28 cellular contexts compared by ENCODE assay signal in genomic region chr11:120878781-120879180, GRCh38.
"Had no signal": no experiment of that assay in that cellular context is flagged by ENCODE, and none has a peak within 500 bp of the region (broad histone marks: within the 10 kb centered on the region; RNA-seq: fewer than 3 reads in every experiment).

No MANE protein-coding gene starts in this region.

- H3K4me3 Mint-ChIP-seq: stimulated activated effector memory CD8-positive, alpha-beta T cell treated with anti-CD3 and anti-CD28 coated beads, Interleukin-12 subunit alpha, Interleukin-12 subunit beta, amount 100 ng/mL, for 72 hours; stimulated activated memory B cell treated with anti-CD40 and anti-IgM and Interleukin-4, amounts not matched to agents 10 μg/mL and 1 μg/mL and 100 μg/mL, for 72 hours; stimulated activated naive B cell treated with anti-CD40 and anti-IgM and Interleukin-4, amounts not matched to agents 10 μg/mL and 1 μg/mL and 100 μg/mL, for 72 hours; stimulated activated naive CD8-positive, alpha-beta T cell treated with anti-CD3 and anti-CD28 coated beads, Interleukin-15, amount 100 ng/mL, for 72 hours; stimulated activated naive CD8-positive, alpha-beta T cell treated with anti-CD3 and anti-CD28 coated beads, Interleukin-15, Interleukin-2, amounts not matched to agents 100 ng/mL and 50 ng/mL, for 24 hours; type B pancreatic cell had no signal

- H3K4me1 Mint-ChIP-seq: stimulated activated effector memory CD8-positive, alpha-beta T cell treated with anti-CD3 and anti-CD28 coated beads, Interleukin-12 subunit alpha, Interleukin-12 subunit beta, amount 100 ng/mL, for 72 hours; stimulated activated memory B cell treated with anti-CD40 and anti-IgM and Interleukin-4, amounts not matched to agents 10 μg/mL and 1 μg/mL and 100 μg/mL, for 72 hours; stimulated activated naive B cell treated with anti-CD40 and anti-IgM and Interleukin-4, amounts not matched to agents 10 μg/mL and 1 μg/mL and 100 μg/mL, for 72 hours; stimulated activated naive CD8-positive, alpha-beta T cell treated with anti-CD3 and anti-CD28 coated beads, Interleukin-15, amount 100 ng/mL, for 72 hours had no signal

- H3K27me3 ChIP-seq: testis, thyroid gland, tibial artery, upper lobe of left lung, uterus, vagina had no signal

- H3K4me1 ChIP-seq: stomach, transverse colon, upper lobe of left lung, upper lobe of right lung, uterus had no signal

- FAIRE-seq: urothelium cell line had no signal

- H3K9me3 ChIP-seq: stomach, suprapubic skin, testis, thoracic aorta, thyroid gland, tibial artery, tibial nerve, transverse colon, upper lobe of left lung, upper lobe of right lung, uterus, vagina had no signal

- H3K4me3 ChIP-seq: stomach, suprapubic skin, testis, thoracic aorta, thyroid gland, tibial artery, tibial nerve, transverse colon, upper lobe of left lung, upper lobe of right lung, uterus, vagina had no signal

- H3K27ac Mint-ChIP-seq: stimulated activated effector memory CD8-positive, alpha-beta T cell treated with anti-CD3 and anti-CD28 coated beads, Interleukin-12 subunit alpha, Interleukin-12 subunit beta, amount 100 ng/mL, for 72 hours; stimulated activated memory B cell treated with anti-CD40 and anti-IgM and Interleukin-4, amounts not matched to agents 10 μg/mL and 1 μg/mL and 100 μg/mL, for 72 hours; stimulated activated naive B cell treated with anti-CD40 and anti-IgM and Interleukin-4, amounts not matched to agents 10 μg/mL and 1 μg/mL and 100 μg/mL, for 72 hours; stimulated activated naive CD8-positive, alpha-beta T cell treated with anti-CD3 and anti-CD28 coated beads, Interleukin-15, amount 100 ng/mL, for 72 hours; stimulated activated naive CD8-positive, alpha-beta T cell treated with anti-CD3 and anti-CD28 coated beads, Interleukin-15, Interleukin-2, amounts not matched to agents 100 ng/mL and 50 ng/mL, for 24 hours; type B pancreatic cell had no signal

- DNase-seq: stimulated activated CD4-positive, alpha-beta T cell treated with anti-CD3 and anti-CD28 coated beads, Interleukin-2, amount 100 ng/mL, for 48 hours; stimulated activated CD4-positive, alpha-beta T cell treated with anti-CD3 and anti-CD28 coated beads, Interleukin-4, amount 100 ng/mL, for 1 hour; stimulated activated CD4-positive, alpha-beta T cell treated with anti-CD3 and anti-CD28 coated beads, Interleukin-4, amount 100 ng/mL, for 24 hours; stimulated activated CD4-positive, alpha-beta T cell treated with anti-CD3 and anti-CD28 coated beads, Interleukin-4, amount 100 ng/mL, for 4 hours; stimulated activated CD8-positive, alpha-beta memory T cell treated with anti-CD3 and anti-CD28 coated beads, Interleukin-4, amount 100 ng/mL, for 48 hours; stimulated activated naive B cell treated with anti-CD40 and anti-IgM and Interleukin-4, amounts not matched to agents 10 μg/mL and 1 μg/mL and 100 μg/mL, for 72 hours; stimulated activated naive CD4-positive, alpha-beta T cell; stimulated activated naive CD4-positive, alpha-beta T cell treated with Interleukin-2 at 50 U/mL for 16 hours; stimulated activated naive CD8-positive, alpha-beta T cell treated with anti-CD3 and anti-CD28 coated beads, Interleukin-15, amount 100 ng/mL, for 72 hours; stimulated activated naive CD8-positive, alpha-beta T cell treated with anti-CD3 and anti-CD28 coated beads, Interleukin-15, Interleukin-2, amounts not matched to agents 100 U/mL and 50 U/mL, for 24 hours; stomach; substantia nigra; testis; thyroid gland; tibial artery; transverse colon; upper lobe of left lung; upper lobe of right lung; uterus had no signal

- H3K27ac ChIP-seq: stomach, suprapubic skin, testis, thoracic aorta, thyroid gland, tibial artery, tibial nerve, transverse colon, upper lobe of left lung, upper lobe of right lung, uterus, vagina had no signal

- H3K36me3 ChIP-seq: stomach, suprapubic skin, thoracic aorta, thyroid gland, tibial artery, tibial nerve, transverse colon, upper lobe of left lung, upper lobe of right lung, uterus, vagina had no signal

- H3K36me3 Mint-ChIP-seq: type B pancreatic cell had no signal

- ATAC-seq: stimulated activated effector memory CD8-positive, alpha-beta T cell treated with anti-CD3 and anti-CD28 coated beads, Interleukin-12 subunit alpha, Interleukin-12 subunit beta, amount 100 ng/mL, for 72 hours; stimulated activated memory B cell treated with anti-CD40 and anti-IgM and Interleukin-4, amounts not matched to agents 10 μg/mL and 1 μg/mL and 100 μg/mL, for 72 hours; stimulated activated naive B cell treated with anti-CD40 and anti-IgM and Interleukin-4, amounts not matched to agents 10 μg/mL and 1 μg/mL and 100 μg/mL, for 72 hours; stimulated activated naive CD8-positive, alpha-beta T cell treated with anti-CD3 and anti-CD28 coated beads, Interleukin-15, amount 100 ng/mL, for 72 hours; stimulated activated naive CD8-positive, alpha-beta T cell treated with anti-CD3 and anti-CD28 coated beads, Interleukin-15, Interleukin-2, amounts not matched to agents 100 U/mL and 50 U/mL, for 24 hours; upper lobe of right lung had no signal
